12 cellular contexts compared by ENCODE assay signal in genomic region chr11:47908198-47908597, GRCh38.
DNase-seq lines count a peak whose midpoint lies in the region; ATAC-seq and TF ChIP-seq lines count a peak whose summit lies in the region.
"Had no signal": no experiment of that assay in that cellular context is flagged by ENCODE, and none has a peak within 500 bp of the region (broad histone marks: within the 10 kb centered on the region; RNA-seq: fewer than 3 reads in every experiment).

No MANE protein-coding gene starts in this region.

- dilution Hi-C loops in IMR-90 (cut with HindIII; ENCODE audit: low sequenced_read_pairs, unreplicated experiment): no loop called here

- DNase-seq in GF-D8 (lab: John Stamatoyannopoulos, UW) (peak; percentile 59), IMR-90 (no peak), SKM-1 treated with dmso at 0.1 percent for 144 hours (lab: John Stamatoyannopoulos, UW; ENCODE audit: unreplicated experiment) (peak; percentile 87), lower lobe of right lung (no peak), DMS79 treated with DMSO at 0.1 percent for 48 hours (lab: John Stamatoyannopoulos, UW) (no peak), T-helper 17 cell (no peak)
- DNase-seq in stimulated activated naive CD8-positive, alpha-beta T cell treated with anti-CD3 and anti-CD28 coated beads, Interleukin-15, amount 100 ng/mL, for 72 hours: no peak
- DNase-seq: H7, NCI-H2029 treated with DMSO at 0.1 percent for 48 hours had no signal

- H3K27ac ChIP-seq in IMR-90 (ENCODE audit: insufficient read depth, low read length) (no peak overlapping the region), lower lobe of right lung (peak overlapping the region; percentile 53)
- H3K27ac ChIP-seq: esophagus muscularis mucosa had no signal

- H3K4me2 ChIP-seq in IMR-90 (ENCODE audit: low read depth, low read length): no peak overlapping the region

- no peak overlapping the region for H2AK5ac ChIP-seq in IMR-90 (ENCODE audit: low read depth, low read length)

- H3K9me3 Mint-ChIP-seq in stimulated activated naive CD8-positive, alpha-beta T cell treated with anti-CD3 and anti-CD28 coated beads, Interleukin-15, amount 100 ng/mL, for 72 hours: no peaks in the 10 kb centered on the region
- H3K9me3 Mint-ChIP-seq: activated naive CD4-positive, alpha-beta T cell treated with anti-CD3 and anti-CD28 coated beads, Interleukin-2, amount 50 U/mL, for 24 hours had no signal

- intact Hi-C loops in IMR-90 (cut with micrococcal nuclease) (no loop called here), lower lobe of right lung (cut with DNase I) (no loop called here)

- H4K20me1 ChIP-seq in IMR-90 (ENCODE audit: insufficient read depth, low read length): no peaks in the 10 kb centered on the region

- H3K27me3 ChIP-seq in IMR-90 (ENCODE audit: control insufficient read depth, insufficient read depth, low read length) (no peaks in the 10 kb centered on the region), lower lobe of right lung (ENCODE audit: low read depth) (no peaks in the 10 kb centered on the region)
- H3K27me3 ChIP-seq: esophagus muscularis mucosa had no signal

- H2BK15ac ChIP-seq in IMR-90 (ENCODE audit: low read depth, low read length): no peak overlapping the region

- H3K23ac ChIP-seq in IMR-90 (ENCODE audit: low read depth, low read length): no peak overlapping the region

- CTCF ChIA-PET in IMR-90 (lab: Yijun Ruan, JAX): no interaction called here

- H3K56ac ChIP-seq in IMR-90 (ENCODE audit: extremely low read depth, insufficient read depth, low read length): no peak overlapping the region

- H3K4me3 ChIP-seq in IMR-90 (ENCODE audit: insufficient read depth, low read depth, low read length) (no peak overlapping the region), lower lobe of right lung (no peak overlapping the region)
- H3K4me3 ChIP-seq: esophagus muscularis mucosa had no signal

- H3K14ac ChIP-seq in IMR-90 (replicated peaks; ENCODE audit: low read depth, low read length): no peak overlapping the region

- no peak for TF ChIP-seq POLR2A in IMR-90 (IDR thresholded peaks at IDR 0.05; ENCODE audit: low read depth, low read length)

- no peaks in the 10 kb centered on the region for H3K9me3 ChIP-seq in IMR-90 (ENCODE audit: control insufficient read depth, insufficient read depth, low read length)
- no peaks in the 10 kb centered on the region for H3K9me3 ChIP-seq in lower lobe of right lung
- no peaks in the 10 kb centered on the region for H3K9me3 ChIP-seq in T-helper 17 cell (ENCODE audit: control insufficient read depth, low read length, poor library complexity, severe bottlenecking)
- H3K9me3 ChIP-seq: esophagus muscularis mucosa had no signal

- H3K4me1 ChIP-seq in IMR-90 (ENCODE audit: control insufficient read depth, insufficient read depth, low read length) (peaks cover 5% of the 10 kb centered on the region; the same call in 1 of the 2 replicates), lower lobe of right lung (peaks cover 27% of the 10 kb centered on the region)
- H3K4me1 ChIP-seq: esophagus muscularis mucosa had no signal

- no peak overlapping the region for H2BK120ac ChIP-seq in IMR-90 (ENCODE audit: low read depth, low read length)

- no CpG with 5 or more reads among the region's 5 CpGs for WGBS in IMR-90 (ENCODE audit: extremely low coverage in 2 of 2, insufficient read length in 1 of 2), 2 experiments

- no peak overlapping the region for H4K91ac ChIP-seq in IMR-90 (ENCODE audit: insufficient read depth, low read depth, low read length)

- no peaks in the 10 kb centered on the region for H3K27me3 Mint-ChIP-seq in T-helper 17 cell
- H3K27me3 Mint-ChIP-seq in stimulated activated naive CD8-positive, alpha-beta T cell treated with anti-CD3 and anti-CD28 coated beads, Interleukin-15, amount 100 ng/mL, for 72 hours: no peaks in the 10 kb centered on the region
- H3K27me3 Mint-ChIP-seq: activated naive CD4-positive, alpha-beta T cell treated with anti-CD3 and anti-CD28 coated beads, Interleukin-2, amount 50 U/mL, for 24 hours had no signal

- H3K9me1 ChIP-seq in IMR-90 (ENCODE audit: insufficient read depth, low read length): 0 out of 2 replicates have a peak, but pooled peaks cover 2% of the 10 kb centered on the region

- POLR2A ChIA-PET in IMR-90 (lab: Charles Lee; ENCODE audit: unreplicated experiment): no interaction called here

- in situ Hi-C loops in IMR-90 (cut with MboI; ENCODE audit: low sequenced_read_pairs): no loop called here

- H3K36me3 Mint-ChIP-seq in T-helper 17 cell (ENCODE audit: low read depth): no peaks in the 10 kb centered on the region
- H3K36me3 Mint-ChIP-seq: activated naive CD4-positive, alpha-beta T cell treated with anti-CD3 and anti-CD28 coated beads, Interleukin-2, amount 50 U/mL, for 24 hours had no signal

- H3K27ac Mint-ChIP-seq in T-helper 17 cell: no peak overlapping the region
- H3K27ac Mint-ChIP-seq in stimulated activated naive CD8-positive, alpha-beta T cell treated with anti-CD3 and anti-CD28 coated beads, Interleukin-15, amount 100 ng/mL, for 72 hours: no peak overlapping the region
- H3K27ac Mint-ChIP-seq: activated naive CD4-positive, alpha-beta T cell treated with anti-CD3 and anti-CD28 coated beads, Interleukin-2, amount 50 U/mL, for 24 hours had no signal

- no peak for TF ChIP-seq RAD21 in IMR-90 (IDR thresholded peaks at IDR 0.05; ENCODE audit: low read length)

- H3K36me3 ChIP-seq in IMR-90 (ENCODE audit: control insufficient read depth, insufficient read depth, low read length): no peaks in the 10 kb centered on the region
- H3K36me3 ChIP-seq in lower lobe of right lung: no peaks in the 10 kb centered on the region
- H3K36me3 ChIP-seq: esophagus muscularis mucosa had no signal

- no peak overlapping the region for H2BK20ac ChIP-seq in IMR-90 (ENCODE audit: low read depth, low read length)

- no peak for TF ChIP-seq CTCF in IMR-90 (conservative IDR thresholded peaks at IDR 0.05; ENCODE audit: low read depth, low read length)
- TF ChIP-seq CTCF in lower lobe of right lung (IDR thresholded peaks at IDR 0.05): no peak

- H3K79me1 ChIP-seq in IMR-90 (ENCODE audit: low read depth in 1 of 2, low read length in 2 of 2): no peaks in the 10 kb centered on the region

- no peak overlapping the region for H4K8ac ChIP-seq in IMR-90 (ENCODE audit: low read depth in 2 of 2, low read length in 2 of 2)

- H2AK9ac ChIP-seq in IMR-90 (replicated peaks; ENCODE audit: low read depth, low read length, poor library complexity): no peak overlapping the region

- H3K4me1 Mint-ChIP-seq in T-helper 17 cell: peaks cover 8% of the 10 kb centered on the region
- peaks cover 6% of the 10 kb centered on the region for H3K4me1 Mint-ChIP-seq in stimulated activated naive CD8-positive, alpha-beta T cell treated with anti-CD3 and anti-CD28 coated beads, Interleukin-15, amount 100 ng/mL, for 72 hours

- H3K9ac ChIP-seq in IMR-90 (ENCODE audit: low read depth, low read length): no peak overlapping the region

- H3K4ac ChIP-seq in IMR-90 (ENCODE audit: low read depth, low read length): no peak overlapping the region

- no peak overlapping the region for H2BK5ac ChIP-seq in IMR-90 (ENCODE audit: low read depth, low read length, poor library complexity, severe bottlenecking)

- no peak for ATAC-seq in IMR-90 (ENCODE audit: low read depth)
- ATAC-seq in lower lobe of right lung: peak; percentile 74 to 83
- ATAC-seq in HG03442 (IDR thresholded peaks at IDR 0.05; ENCODE audit: unreplicated experiment): no peak
- no peak for ATAC-seq in T-helper 17 cell
- ATAC-seq in stimulated activated naive CD8-positive, alpha-beta T cell treated with anti-CD3 and anti-CD28 coated beads, Interleukin-15, amount 100 ng/mL, for 72 hours: no peak

- BruUV-seq in IMR-90 (replicated peaks; lab: Mats Ljungman, UMichigan): no TSS peak

- no peak overlapping the region for H3K18ac ChIP-seq in IMR-90 (ENCODE audit: low read depth, low read length)

- H2AFZ ChIP-seq in IMR-90 (replicated peaks; ENCODE audit: low read length, poor library complexity): no peak overlapping the region

- H4K5ac ChIP-seq in IMR-90 (ENCODE audit: low read depth, low read length): no peak overlapping the region

- no peak overlapping the region for H3K4me3 Mint-ChIP-seq in T-helper 17 cell
- H3K4me3 Mint-ChIP-seq in stimulated activated naive CD8-positive, alpha-beta T cell treated with anti-CD3 and anti-CD28 coated beads, Interleukin-15, amount 100 ng/mL, for 72 hours: no peak overlapping the region
- H3K4me3 Mint-ChIP-seq: activated naive CD4-positive, alpha-beta T cell treated with anti-CD3 and anti-CD28 coated beads, Interleukin-2, amount 50 U/mL, for 24 hours had no signal

TF ChIP-seq in IMR-90, 13 proteins besides CTCF, POLR2A, EP300 and RAD21:
- TF ChIP-seq CEBPB (IDR thresholded peaks at IDR 0.05; ENCODE audit: low read depth, low read length) (peak; percentile 78), MXI1 (IDR thresholded peaks at IDR 0.05; ENCODE audit: borderline replicate concordance, low read depth, low read length) (no peak), BHLHE40 (IDR thresholded peaks at IDR 0.05; ENCODE audit: low read depth, low read length) (no peak)

Comparison
In these comparisons a context has a peak if more than half of its experiments do, and no peak if none do; other contexts are left out.
1. DNase-seq: peak in GF-D8 (single experiment) and SKM-1 treated with dmso at 0.1 percent for 144 hours (single experiment); none in IMR-90 (single experiment), lower lobe of right lung (single experiment), DMS79 treated with DMSO at 0.1 percent for 48 hours (single experiment), T-helper 17 cell (0 of 3) and stimulated activated naive CD8-positive, alpha-beta T cell treated with anti-CD3 and anti-CD28 coated beads, Interleukin-15, amount 100 ng/mL, for 72 hours (0 of 2).
2. ATAC-seq: peak in lower lobe of right lung (2 of 2); none in IMR-90 (single experiment), HG03442 (single experiment), T-helper 17 cell (single experiment) and stimulated activated naive CD8-positive, alpha-beta T cell treated with anti-CD3 and anti-CD28 coated beads, Interleukin-15, amount 100 ng/mL, for 72 hours (single experiment).